Comparison of ENCODE assay signal across 15 cellular contexts in genomic region chr9:36029202-36029601, GRCh38. TPM values are rescaled to one million over a fixed set of nuclear protein-coding genes. Genes with fewer than 3 reads are reported as not detected.
DNase-seq lines count a peak whose midpoint lies in the region; ATAC-seq and TF ChIP-seq lines count a peak whose summit lies in the region.
"Had no signal": no experiment of that assay in that cellular context is flagged by ENCODE, and none has a peak within 500 bp of the region (broad histone marks: within the 10 kb centered on the region; RNA-seq: fewer than 3 reads in every experiment).

No MANE protein-coding gene starts in this region.

- DNase-seq in Karpas-422: no peak
- DNase-seq in mammary epithelial cell: no peak
- DNase-seq in myocyte (ENCODE audit: low read depth): peak; percentile 12
- no peak for DNase-seq in uterus
- DNase-seq in SIG-M5 treated with dmso at 0.1 percent for 504 hours (lab: John Stamatoyannopoulos, UW; ENCODE audit: unreplicated experiment): no peak
- DNase-seq in NCI-H1092 (lab: John Stamatoyannopoulos, UW): no peak
- DNase-seq: activated CD4-positive, alpha-beta T cell treated with anti-CD3 and anti-CD28 coated beads for 36 hours; activated naive CD4-positive, alpha-beta T cell treated with anti-CD3 and anti-CD28 coated beads, Interleukin-2, amount 10 ng/mL, durations not matched to agents 7 days and 5 days; activated T-cell treated with anti-CD3 and anti-CD28 coated beads, Interleukin-2, amount 50 U/mL, for 72 hours; NCI-H69; retina; thyroid gland had no signal

- ATAC-seq in HG03432 (IDR thresholded peaks at IDR 0.05; ENCODE audit: unreplicated experiment): no peak
- ATAC-seq: activated CD4-positive, alpha-beta T cell treated with anti-CD3 and anti-CD28 coated beads for 36 hours; activated T-cell treated with anti-CD3 and anti-CD28 coated beads, Interleukin-2, amount 50 U/mL, for 72 hours had no signal

- H3K36me3 ChIP-seq in Karpas-422 (ENCODE audit: insufficient read depth, low read length) (no peaks in the 10 kb centered on the region), mammary epithelial cell (ENCODE audit: insufficient read depth, low read length) (no peaks in the 10 kb centered on the region), uterus (no peaks in the 10 kb centered on the region)
- H3K36me3 ChIP-seq: thyroid gland had no signal

- H3K4me2 ChIP-seq in Karpas-422 (ENCODE audit: low read depth, low read length, poor library complexity, severe bottlenecking): peak overlapping the region; percentile 56
- H3K4me2 ChIP-seq in mammary epithelial cell (ENCODE audit: insufficient read depth, low read depth, low read length): peak overlapping the region; percentile 53
- H3K4me2 ChIP-seq: hepatocyte had no signal

- H3K9me3 ChIP-seq in Karpas-422 (ENCODE audit: low read length) (no peaks in the 10 kb centered on the region), mammary epithelial cell (replicated peaks; ENCODE audit: insufficient read depth, low read length) (no peaks in the 10 kb centered on the region), uterus (no peaks in the 10 kb centered on the region)
- H3K9me3 ChIP-seq: thyroid gland had no signal

- H4K20me1 ChIP-seq in Karpas-422 (ENCODE audit: insufficient read depth, low read depth, low read length): no peaks in the 10 kb centered on the region
- H4K20me1 ChIP-seq in mammary epithelial cell (ENCODE audit: insufficient read depth, low read length): no peaks in the 10 kb centered on the region

- WGBS in mammary epithelial cell (ENCODE audit: low coverage, missing lambda C conversion rate): 97% methylated on average over 1 of the region's 1 CpG

- intact Hi-C loops in mammary epithelial cell (cut with micrococcal nuclease) (no loop called here), uterus (cut with DNase I; ENCODE audit: low total_unique reads) (no loop called here)

- no peak overlapping the region; the same call in 1 of the 2 replicates for H3K4me3 ChIP-seq in Karpas-422 (ENCODE audit: low read length)
- no peak overlapping the region for H3K4me3 ChIP-seq in mammary epithelial cell (replicated peaks in 1 of 3; ENCODE audit: insufficient read depth in 1 of 3, low read depth in 2 of 3, low read length in 3 of 3)
- no peak overlapping the region for H3K4me3 ChIP-seq in uterus
- H3K4me3 ChIP-seq: hepatocyte, lung, thyroid gland had no signal

- CTCF ChIA-PET in mammary epithelial cell (lab: Charles Lee; ENCODE audit: low non-redundant PET): interaction anchor here (0.6 kb wide), 1 partner anchor 21 kb away, joined by 4 read pairs; no protein-coding TSS in a partner anchor

- BruUV-seq in mammary epithelial cell (replicated peaks; lab: Mats Ljungman, UMichigan): no TSS peak

- no peaks in the 10 kb centered on the region for H3K27me3 ChIP-seq in Karpas-422 (ENCODE audit: low read length)
- H3K27me3 ChIP-seq in mammary epithelial cell (ENCODE audit: insufficient read depth, low read length): no peaks in the 10 kb centered on the region
- no peaks in the 10 kb centered on the region for H3K27me3 ChIP-seq in uterus
- H3K27me3 ChIP-seq: thyroid gland had no signal

- H3K4me1 ChIP-seq in Karpas-422 (ENCODE audit: low read length): peaks cover 21% of the 10 kb centered on the region
- peaks cover 24% of the 10 kb centered on the region for H3K4me1 ChIP-seq in mammary epithelial cell (ENCODE audit: insufficient read depth, low read length)
- H3K4me1 ChIP-seq in uterus: no peaks in the 10 kb centered on the region
- H3K4me1 ChIP-seq: thyroid gland had no signal

- dilution Hi-C loops in mammary epithelial cell (cut with HindIII; ENCODE audit: low sequenced_read_pairs): loop anchor here (10.0 kb wide), 1 partner anchor 116 kb away; no protein-coding TSS in a partner anchor

- no peaks in the 10 kb centered on the region for H3K9me2 ChIP-seq in Karpas-422 (replicated peaks; ENCODE audit: insufficient read depth, low read length)

- H3K9ac ChIP-seq in Karpas-422 (ENCODE audit: low read length) (no peak overlapping the region), mammary epithelial cell (ENCODE audit: insufficient read depth, low read length) (no peak overlapping the region)

- no peaks in the 10 kb centered on the region for H3K79me2 ChIP-seq in Karpas-422 (ENCODE audit: low read length)
- H3K79me2 ChIP-seq in mammary epithelial cell (ENCODE audit: insufficient read depth, low read length): no peaks in the 10 kb centered on the region
- H3K79me2 ChIP-seq: hepatocyte had no signal

- H3K27ac ChIP-seq in Karpas-422 (ENCODE audit: low read length): no peak overlapping the region
- peak overlapping the region; percentile 63 for H3K27ac ChIP-seq in mammary epithelial cell (ENCODE audit: insufficient read depth, low read depth, low read length)
- H3K27ac ChIP-seq in uterus: peak overlapping the region; percentile 7 to 25
- H3K27ac ChIP-seq: hepatocyte, thyroid gland had no signal

- H2AFZ ChIP-seq in Karpas-422 (ENCODE audit: low read length): no peak overlapping the region
- no peak overlapping the region for H2AFZ ChIP-seq in mammary epithelial cell (ENCODE audit: low read depth, low read length)
- H2AFZ ChIP-seq: hepatocyte had no signal

- TF ChIP-seq POLR2A in uterus (IDR thresholded peaks at IDR 0.05): no peak

- in situ Hi-C loops in mammary epithelial cell (cut with MboI; ENCODE audit: low sequenced_read_pairs in 2 of 2): no loop called here

- TF ChIP-seq CTCF in mammary epithelial cell (conservative IDR thresholded peaks at IDR 0.05 in 1 of 2, IDR thresholded peaks at IDR 0.05 in 1 of 2; ENCODE audit: extremely low read depth in 1 of 2, insufficient read depth in 1 of 2, low read depth in 1 of 2, low read length in 2 of 2): no peak
- no peak for TF ChIP-seq CTCF in uterus (IDR thresholded peaks at IDR 0.05)

RNA-seq across cellular contexts. Expression of gene RECK, which starts 7.5 kb away (rescaled TPM):
- 2.3 and 2.6 TPM in 2 replicates for total RNA-seq in Karpas-422 (2014; rRNA removed; shearing (Covaris generic); ENCODE audit: low replicate concordance)
- 10 to 100 TPM in 1 of 2 donors, 1 to 10 TPM in 1; 5.6 to 12.7 TPM for total RNA-seq in mammary epithelial cell
- 4.1 TPM for polyA plus RNA-seq in mammary epithelial cell
- polyA minus RNA-seq in mammary epithelial cell: 5.5 TPM
- total RNA-seq in myocyte: 9.8 and 11.1 TPM in 2 replicates
- polyA plus RNA-seq in myocyte (2012): 16.2 TPM
- total RNA-seq in uterus: 10 to 100 TPM; 14.3 to 37.7 (median 30.7) TPM
